ENCODE assay signal across 7 cellular contexts in genomic region chr4:16449381-16449780, GRCh38.
"Had no signal": no experiment of that assay in that cellular context is flagged by ENCODE, and none has a peak within 500 bp of the region (broad histone marks: within the 10 kb centered on the region; RNA-seq: fewer than 3 reads in every experiment).

No MANE protein-coding gene starts in this region.

- DNase-seq: GM23248, GOT3, HFFc6, IMR-90 had no signal

- H3K4me3 Mint-ChIP-seq: HFFc6 had no signal

- H3K9me3 ChIP-seq: HAP-1 had no signal

- ATAC-seq: HCT116, K562 had no signal

- H3K4me3 ChIP-seq: GM23248, HAP-1, K562 had no signal

- H3K9ac ChIP-seq: GM23248 had no signal

- H3K27ac ChIP-seq: GM23248 had no signal

- H3K27ac Mint-ChIP-seq: HFFc6 had no signal

- H3K9me3 Mint-ChIP-seq: HFFc6 had no signal

- H2AFZ ChIP-seq: GM23248 had no signal

- H3K4me1 ChIP-seq: HAP-1 had no signal

- H3K36me3 ChIP-seq: HAP-1 had no signal
